In genomic region chr16:29808219-29808900, GRCh38 we compare ENCODE assay signal across 8 cellular contexts. TPM values are rescaled to one million over a fixed set of nuclear protein-coding genes. Genes with fewer than 3 reads are reported as not detected.
A peak's percentile ranks its signal among the peaks of the same experiment; 100 is the strongest.
DNase-seq lines count a peak whose midpoint lies in the region; TF ChIP-seq lines count a peak whose summit lies in the region.

No MANE protein-coding gene starts in this region.

- peak overlapping the region; percentile 72 for H3K4me3 Mint-ChIP-seq in Calu3 (ENCODE audit: low read depth, unreplicated experiment)
- peak overlapping the region; percentile 89 for H3K4me3 Mint-ChIP-seq in nephron progenitor cell

- TF ChIP-seq CTCF in Calu3 (IDR thresholded peaks at IDR 0.05; ENCODE audit: unreplicated experiment) (no peak), PC-9 (conservative IDR thresholded peaks at IDR 0.05) (no peak), coronary artery (IDR thresholded peaks at IDR 0.05) (no peak), nephron progenitor cell (IDR thresholded peaks at IDR 0.05) (no peak)

- peaks cover 17% of the 10 kb centered on the region for H3K79me2 ChIP-seq in PC-9 (ENCODE audit: low read depth)

- no peaks in the 10 kb centered on the region for H3K9me3 Mint-ChIP-seq in Calu3 (ENCODE audit: low read depth, unreplicated experiment)
- H3K9me3 Mint-ChIP-seq in nephron progenitor cell, result no peaks in the 10 kb centered on the region

- no peaks in the 10 kb centered on the region for H3K9me3 ChIP-seq in PC-9 (ENCODE audit: insufficient read depth, low read depth)

- 0 out of 2 replicates have a peak, but pooled peaks cover 9% of the 10 kb centered on the region for H3K36me3 ChIP-seq in PC-9 (ENCODE audit: low read depth)

- peak overlapping the region; percentile 51; the same call in 1 of the 2 replicates for H3K27ac ChIP-seq in PC-9
- H3K27ac ChIP-seq in coronary artery, result peak overlapping the region; percentile 95 to 98

- no peaks in the 10 kb centered on the region for H3K9me2 ChIP-seq in PC-9 (ENCODE audit: insufficient read depth)

- H3K27me3 Mint-ChIP-seq in Calu3 (ENCODE audit: unreplicated experiment) (peaks cover 18% of the 10 kb centered on the region), nephron progenitor cell (ENCODE audit: low read depth, poor library complexity) (peaks cover 3% of the 10 kb centered on the region)

- peak overlapping the region; percentile 58 for H3K4me3 ChIP-seq in PC-9
- peak overlapping the region; percentile 80 for H3K4me3 ChIP-seq in coronary artery

- peaks cover 10% of the 10 kb centered on the region; the same call in 1 of the 2 replicates for H4K20me1 ChIP-seq in PC-9 (ENCODE audit: insufficient read depth)

- POLR2A ChIA-PET in PC-9 (lab: Charles Lee; ENCODE audit: unreplicated experiment), result interaction anchor here (0.5 to 0.8 kb wide), 3 partner anchors 8 to 107 kb away, joined by 3 to 20 read pairs (median 5); partner anchors contain the start of gene PAGR1

- peak overlapping the region; percentile 79 for H3K4me2 ChIP-seq in PC-9

- H3K4me1 Mint-ChIP-seq in Calu3 (ENCODE audit: low read depth, unreplicated experiment), result peaks cover 34% of the 10 kb centered on the region
- peaks cover 70% of the 10 kb centered on the region for H3K4me1 Mint-ChIP-seq in nephron progenitor cell

- CTCF ChIA-PET in Calu3 (lab: Charles Lee) (interaction anchor here (0.5 to 2.7 kb wide), 8 partner anchors 8 to 135 kb away, joined by 3 to 35 read pairs (median 6); partner anchors contain the start of genes ASPHD1, KIF22 and PAGR1), PC-9 (lab: Charles Lee) (interaction anchor here (0.6 to 1.6 kb wide), 3 partner anchors 40 to 134 kb away, joined by 4 to 10 read pairs (median 4); no protein-coding TSS in a partner anchor)

- peak overlapping the region; percentile 50; the same call in 1 of the 2 replicates for H2AFZ ChIP-seq in PC-9

- intact Hi-C loops in Calu3 (cut with micrococcal nuclease; ENCODE audit: unreplicated experiment), result no loop called here
- intact Hi-C loops in PC-9 (cut with micrococcal nuclease; ENCODE audit: unreplicated experiment), result no loop called here

- peak overlapping the region; percentile 96 for H3K27ac Mint-ChIP-seq in Calu3 (ENCODE audit: unreplicated experiment)
- peak overlapping the region; percentile 93 for H3K27ac Mint-ChIP-seq in nephron progenitor cell

- peaks cover 48% of the 10 kb centered on the region for H3K4me1 ChIP-seq in PC-9 (replicated peaks; ENCODE audit: insufficient read depth)

- no peak for DNase-seq in Calu3
- DNase-seq in PC-9, result no peak
- DNase-seq in coronary artery (ENCODE audit: low spot score), result no peak
- DNase-seq in nephron progenitor cell, result peak; percentile 21
- no peak for DNase-seq in MV-4-11 (lab: John Stamatoyannopoulos, UW)
- no peak for DNase-seq in NCI-H146 treated with DMSO at 0.1 percent for 48 hours (lab: John Stamatoyannopoulos, UW; ENCODE audit: unreplicated experiment)
- DNase-seq in ecto neural progenitor cell (ENCODE audit: low spot score), result no peak
- no peak for DNase-seq in KG1 (lab: John Stamatoyannopoulos, UW)

- BruUV-seq in Calu3 (replicated peaks; lab: Mats Ljungman, UMichigan) (no TSS peak), PC-9 (replicated peaks; lab: Mats Ljungman, UMichigan) (no TSS peak)

- H3K27me3 ChIP-seq in PC-9 (ENCODE audit: insufficient read depth, low read depth), result no peaks in the 10 kb centered on the region

- peaks cover 82% of the 10 kb centered on the region for H3K36me3 Mint-ChIP-seq in Calu3 (ENCODE audit: insufficient read depth, unreplicated experiment)
- H3K36me3 Mint-ChIP-seq in nephron progenitor cell (ENCODE audit: low read depth), result peaks cover 5% of the 10 kb centered on the region

- H3F3A ChIP-seq in PC-9 (ENCODE audit: insufficient read depth, low read depth), result peaks cover 67% of the 10 kb centered on the region

RNA-seq across cellular contexts. Expression of gene MAZ, which starts 2.0 kb away (rescaled TPM):
- 230 and 257 TPM in 2 replicates for total RNA-seq in Calu3 (2022)
- 463 and 481 TPM in 2 replicates for total RNA-seq in PC-9 (2021)

RNA-seq across cellular contexts. Expression of gene PRRT2, which starts 3.6 kb away (rescaled TPM):
- total RNA-seq in Calu3 (2022), result 0.78 and 1.8 TPM in 2 replicates
- total RNA-seq in PC-9 (2021), result 4.9 and 6.3 TPM in 2 replicates

RNA-seq across cellular contexts. Expression of gene PAGR1, which starts 7.6 kb away (rescaled TPM):
- total RNA-seq in Calu3 (2022), result 30.4 and 32.0 TPM in 2 replicates
- total RNA-seq in PC-9 (2021), result 27.5 and 44.6 TPM in 2 replicates

RNA-seq across cellular contexts. Expression of gene MVP, which starts 11.9 kb away (rescaled TPM):
- total RNA-seq in Calu3 (2022), result 164 and 215 TPM in 2 replicates
- total RNA-seq in PC-9 (2021), result 197 and 208 TPM in 2 replicates

RNA-seq across cellular contexts. Expression of gene KIF22, which starts 17.8 kb away (rescaled TPM):
- total RNA-seq in Calu3 (2022), result 130 and 134 TPM in 2 replicates
- total RNA-seq in PC-9 (2021), result 179 and 195 TPM in 2 replicates
